ENCODE assay signal across 19 cellular contexts in genomic region chr15:27685638-27686037, GRCh38.
"Had no signal": no experiment of that assay in that cellular context is flagged by ENCODE, and none has a peak within 500 bp of the region (broad histone marks: within the 10 kb centered on the region; RNA-seq: fewer than 3 reads in every experiment).

No MANE protein-coding gene starts in this region.

- H3K9me3 ChIP-seq: MG63 had no signal

- ATAC-seq: HepG2, SK-N-SH treated with all-trans-retinoic acid at 6 μM for 48 hours had no signal

- DNase-seq: Karpas-422, KG1, MG63, NCI-H1092, NCI-H1105 treated with DMSO at 0.1 percent for 48 hours, NCI-H1417 treated with DMSO at 0.1 percent for 48 hours, NCI-H146, NCI-H1694 treated with DMSO at 0.1 percent for 48 hours, NCI-H1930, NCI-H2081, NCI-H2107, NCI-H2227 treated with DMSO at 0.1 percent for 48 hours, NCI-H524, NCI-H69, NCI-H774, RPMI8226, SHP77 had no signal

- FAIRE-seq: HepG2 had no signal

- H3K4me3 ChIP-seq: MG63 had no signal

- H3K27me3 ChIP-seq: MG63 had no signal

- H3K36me3 ChIP-seq: MG63 had no signal
